8 cellular contexts compared by ENCODE assay signal in genomic region chr2:178479275-178479616, GRCh38. TPM values are rescaled to one million over a fixed set of nuclear protein-coding genes. Genes with fewer than 3 reads are reported as not detected.
A peak's percentile ranks its signal among the peaks of the same experiment; 100 is the strongest.
DNase-seq lines count a peak whose midpoint lies in the region; ATAC-seq, FAIRE-seq and TF ChIP-seq lines count a peak whose summit lies in the region.

No MANE protein-coding gene starts in this region.

- H3K27me3 ChIP-seq in OCI-LY1 (ENCODE audit: insufficient read depth, low read length) (no peaks in the 10 kb centered on the region), endodermal cell (ENCODE audit: control insufficient read depth, insufficient read depth, low read length, poor library complexity, severe bottlenecking) (no peaks in the 10 kb centered on the region), parathyroid adenoma (ENCODE audit: control insufficient read depth, insufficient read depth, low read length) (no peaks in the 10 kb centered on the region)

- peak overlapping the region; percentile 89 for H3K4me3 ChIP-seq in OCI-LY1 (ENCODE audit: low read depth, low read length, poor library complexity, severe bottlenecking)
- peak overlapping the region; percentile 91 for H3K4me3 ChIP-seq in endodermal cell (ENCODE audit: low read length)
- H3K4me3 ChIP-seq in parathyroid adenoma (ENCODE audit: low read depth, low read length) = peak overlapping the region; percentile 67

- WGBS in endodermal cell (ENCODE audit: insufficient coverage in 1 of 2, insufficient read length in 1 of 2), 2 experiments = 65 to 68% methylated on average over 3 to 4 of the region's 4 CpGs

- H3K36me3 ChIP-seq in OCI-LY1 (ENCODE audit: insufficient read depth, low read length) (no peaks in the 10 kb centered on the region), endodermal cell (ENCODE audit: control insufficient read depth, insufficient read depth, low read length) (no peaks in the 10 kb centered on the region), parathyroid adenoma (ENCODE audit: control insufficient read depth, insufficient read depth, low read length) (no peaks in the 10 kb centered on the region)

- H3F3A ChIP-seq in OCI-LY1 (ENCODE audit: insufficient read depth, low read length) = no peaks in the 10 kb centered on the region

- H3K4me1 Mint-ChIP-seq in Calu3 (ENCODE audit: low read depth, unreplicated experiment) = peaks cover 23% of the 10 kb centered on the region
- H3K4me1 Mint-ChIP-seq in endodermal cell = peaks cover 18% of the 10 kb centered on the region

- H2AFZ ChIP-seq in OCI-LY1 (ENCODE audit: low read length) = no peak overlapping the region
- peak overlapping the region; percentile 78 for H2AFZ ChIP-seq in parathyroid adenoma

- H3K9me3 ChIP-seq in OCI-LY1 (ENCODE audit: low read length) = no peaks in the 10 kb centered on the region
- no peaks in the 10 kb centered on the region for H3K9me3 ChIP-seq in endodermal cell (ENCODE audit: control insufficient read depth, low read length)
- H3K9me3 ChIP-seq in parathyroid adenoma (ENCODE audit: control insufficient read depth, low read length) = no peaks in the 10 kb centered on the region

- H3K4me3 Mint-ChIP-seq in Calu3 (ENCODE audit: low read depth, unreplicated experiment) = peak overlapping the region; percentile 94
- peak overlapping the region; percentile 87 for H3K4me3 Mint-ChIP-seq in endodermal cell

- FAIRE-seq in GM12892 (lab: Jason Lieb, UNC) = no peak

- H3K4me1 ChIP-seq in OCI-LY1 (ENCODE audit: insufficient read depth, low read length, severe bottlenecking) = peaks cover 39% of the 10 kb centered on the region
- no peaks in the 10 kb centered on the region for H3K4me1 ChIP-seq in endodermal cell (ENCODE audit: control insufficient read depth, insufficient read depth, low read length)
- H3K4me1 ChIP-seq in parathyroid adenoma = peaks cover 3% of the 10 kb centered on the region

- H3K27ac ChIP-seq in OCI-LY1 (ENCODE audit: low read depth, low read length, poor library complexity, severe bottlenecking) (peak overlapping the region; percentile 72), endodermal cell (ENCODE audit: low read depth, low read length) (no peak overlapping the region), parathyroid adenoma (peak overlapping the region; percentile 94)

- BruUV-seq in Calu3 (replicated peaks; lab: Mats Ljungman, UMichigan) = no TSS peak

- no peaks in the 10 kb centered on the region for H3K9me2 ChIP-seq in OCI-LY1 (ENCODE audit: low read depth, low read length)

- H3K27ac Mint-ChIP-seq in Calu3 (ENCODE audit: unreplicated experiment) = peak overlapping the region; percentile 89
- peak overlapping the region; percentile 97 for H3K27ac Mint-ChIP-seq in endodermal cell

- CTCF ChIA-PET in Calu3 (lab: Charles Lee) = no interaction called here

- H3K4me2 ChIP-seq in OCI-LY1 (ENCODE audit: low read length) (peak overlapping the region; percentile 90), parathyroid adenoma (ENCODE audit: low read length) (peak overlapping the region; percentile 99)

- H3K27me3 Mint-ChIP-seq in Calu3 (ENCODE audit: unreplicated experiment) (no peaks in the 10 kb centered on the region), endodermal cell (ENCODE audit: insufficient read depth) (peaks cover 3% of the 10 kb centered on the region)

- no peaks in the 10 kb centered on the region for H4K20me1 ChIP-seq in OCI-LY1 (ENCODE audit: insufficient read depth, low read length)

- H3K36me3 Mint-ChIP-seq in Calu3 (ENCODE audit: insufficient read depth, unreplicated experiment) (peaks cover 37% of the 10 kb centered on the region), endodermal cell (ENCODE audit: low read depth) (no peaks in the 10 kb centered on the region)

- peaks cover 34% of the 10 kb centered on the region for H3K79me2 ChIP-seq in OCI-LY1 (ENCODE audit: insufficient read depth, low read length)
- peaks cover 11% of the 10 kb centered on the region for H3K79me2 ChIP-seq in parathyroid adenoma

- H3K9me3 Mint-ChIP-seq in Calu3 (ENCODE audit: low read depth, unreplicated experiment) (no peaks in the 10 kb centered on the region), endodermal cell (no peaks in the 10 kb centered on the region)

- DNase-seq in Calu3 (no peak), endodermal cell (no peak), GM12892 (ENCODE audit: insufficient read length) (no peak)
- no peak for DNase-seq in effector CD8-positive, alpha-beta T cell (lab: John Stamatoyannopoulos, UW)

- no peak for ATAC-seq in HG02763 (IDR thresholded peaks at IDR 0.05; ENCODE audit: unreplicated experiment)
- no peak for ATAC-seq in GM21360 (IDR thresholded peaks at IDR 0.05; ENCODE audit: unreplicated experiment)

- no peak for TF ChIP-seq POLR2A in GM12892 (IDR thresholded peaks at IDR 0.05; ENCODE audit: low read depth, low read length)

- no peak overlapping the region; the same call in 1 of the 2 replicates for H3K9ac ChIP-seq in OCI-LY1 (ENCODE audit: low read length)
- no peak overlapping the region for H3K9ac ChIP-seq in endodermal cell (ENCODE audit: extremely low read depth, low read length, poor library complexity, severe bottlenecking)
- no peak overlapping the region for H3K9ac ChIP-seq in parathyroid adenoma

- TF ChIP-seq CTCF in Calu3 (IDR thresholded peaks at IDR 0.05; ENCODE audit: unreplicated experiment) (no peak), OCI-LY1 (IDR thresholded peaks at IDR 0.05; ENCODE audit: low read length) (no peak; the same call in 1 of the 2 replicates), endodermal cell (conservative IDR thresholded peaks at IDR 0.05) (peak; percentile 18), parathyroid adenoma (IDR thresholded peaks at IDR 0.05) (no peak)

- intact Hi-C loops in Calu3 (cut with micrococcal nuclease; ENCODE audit: unreplicated experiment) = loop anchor here (2.0 kb wide), 1 partner anchor 44 kb away; no protein-coding TSS in a partner anchor

RNA-seq across cellular contexts. Expression of gene FKBP7, which starts 0.8 kb away (rescaled TPM):
- total RNA-seq in Calu3 (2022) (8.8 and 8.9 TPM in 2 replicates), endodermal cell (1 to 10 TPM; 4.1 to 6.3 TPM)
- 25.4 TPM for polyA plus RNA-seq in endodermal cell (2013, experiment 1 of 2)
- 22.7 TPM for polyA plus RNA-seq in endodermal cell (2013, experiment 2 of 2)
- 7.2 TPM for polyA plus RNA-seq in GM12892 (2012; ENCODE audit: missing spikeins)

RNA-seq across cellular contexts. Expression of gene PLEKHA3, which starts 1.0 kb away (rescaled TPM):
- total RNA-seq in Calu3 (2022) = 33.0 and 34.9 TPM in 2 replicates
- total RNA-seq in endodermal cell = 10 to 100 TPM; 21.2 to 22.8 TPM
- 13.6 TPM for polyA plus RNA-seq in endodermal cell (2013, experiment 1 of 2)
- 16.9 TPM for polyA plus RNA-seq in endodermal cell (2013, experiment 2 of 2)
- 8.4 TPM for polyA plus RNA-seq in GM12892 (2012; ENCODE audit: missing spikeins)

RNA-seq across cellular contexts. Expression of gene PJVK, which starts 28.1 kb away (rescaled TPM):
- total RNA-seq in Calu3 (2022) (2.6 and 4.3 TPM in 2 replicates), endodermal cell (1 to 10 TPM; 5.5 to 6.3 TPM)
- 2.1 TPM for polyA plus RNA-seq in endodermal cell (2013, experiment 1 of 2)
- 3.6 TPM for polyA plus RNA-seq in endodermal cell (2013, experiment 2 of 2)
- 3.7 TPM for polyA plus RNA-seq in GM12892 (2012; ENCODE audit: missing spikeins)

RNA-seq across cellular contexts. Expression of gene PRKRA, which starts 28.3 kb away (rescaled TPM):
- total RNA-seq in Calu3 (2022) = 50.0 and 53.2 TPM in 2 replicates
- total RNA-seq in endodermal cell = 10 to 100 TPM; 66.4 to 74.4 TPM
- 85.6 TPM for polyA plus RNA-seq in endodermal cell (2013, experiment 1 of 2)
- 75.3 TPM for polyA plus RNA-seq in endodermal cell (2013, experiment 2 of 2)
- 58.2 TPM for polyA plus RNA-seq in GM12892 (2012; ENCODE audit: missing spikeins)
